Comparison of ENCODE assay signal across 1 cellular context in genomic region chr11:131471976-131472375, GRCh38.
TF ChIP-seq lines count a peak whose summit lies in the region.

No MANE protein-coding gene starts in this region.

TF ChIP-seq in WTC11, 78 proteins besides CTCF, POLR2A, EP300 and RAD21 (continued from another document):
- TF ChIP-seq, protein P1, sequence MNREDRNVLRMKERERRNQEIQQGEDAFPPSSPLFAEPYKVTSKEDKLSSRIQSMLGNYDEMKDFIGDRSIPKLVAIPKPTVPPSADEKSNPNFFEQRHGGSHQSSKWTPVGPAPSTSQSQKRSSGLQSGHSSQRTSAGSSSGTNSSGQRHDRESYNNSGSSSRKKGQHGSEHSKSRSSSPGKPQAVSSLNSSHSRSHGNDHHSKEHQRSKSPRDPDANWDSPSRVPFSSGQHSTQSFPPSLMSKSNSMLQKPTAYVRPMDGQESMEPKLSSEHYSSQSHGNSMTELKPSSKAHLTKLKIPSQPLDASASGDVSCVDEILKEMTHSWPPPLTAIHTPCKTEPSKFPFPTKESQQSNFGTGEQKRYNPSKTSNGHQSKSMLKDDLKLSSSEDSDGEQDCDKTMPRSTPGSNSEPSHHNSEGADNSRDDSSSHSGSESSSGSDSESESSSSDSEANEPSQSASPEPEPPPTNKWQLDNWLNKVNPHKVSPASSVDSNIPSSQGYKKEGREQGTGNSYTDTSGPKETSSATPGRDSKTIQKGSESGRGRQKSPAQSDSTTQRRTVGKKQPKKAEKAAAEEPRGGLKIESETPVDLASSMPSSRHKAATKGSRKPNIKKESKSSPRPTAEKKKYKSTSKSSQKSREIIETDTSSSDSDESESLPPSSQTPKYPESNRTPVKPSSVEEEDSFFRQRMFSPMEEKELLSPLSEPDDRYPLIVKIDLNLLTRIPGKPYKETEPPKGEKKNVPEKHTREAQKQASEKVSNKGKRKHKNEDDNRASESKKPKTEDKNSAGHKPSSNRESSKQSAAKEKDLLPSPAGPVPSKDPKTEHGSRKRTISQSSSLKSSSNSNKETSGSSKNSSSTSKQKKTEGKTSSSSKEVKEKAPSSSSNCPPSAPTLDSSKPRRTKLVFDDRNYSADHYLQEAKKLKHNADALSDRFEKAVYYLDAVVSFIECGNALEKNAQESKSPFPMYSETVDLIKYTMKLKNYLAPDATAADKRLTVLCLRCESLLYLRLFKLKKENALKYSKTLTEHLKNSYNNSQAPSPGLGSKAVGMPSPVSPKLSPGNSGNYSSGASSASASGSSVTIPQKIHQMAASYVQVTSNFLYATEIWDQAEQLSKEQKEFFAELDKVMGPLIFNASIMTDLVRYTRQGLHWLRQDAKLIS (CRISPR knock-in tag; IDR thresholded peaks at IDR 0.05; ENCODE audit: borderline replicate concordance), result no peak
